ENCODE assay signal across 8 cellular contexts in genomic region chr7:21605008-21605407, GRCh38.
"Had no signal": no experiment of that assay in that cellular context is flagged by ENCODE, and none has a peak within 500 bp of the region (broad histone marks: within the 10 kb centered on the region; RNA-seq: fewer than 3 reads in every experiment).

No MANE protein-coding gene starts in this region.

- DNase-seq: GM23248, GOT3, H7, HFFc6, IMR-90 had no signal

- H3K9ac ChIP-seq: GM23248 had no signal

- H3K9me3 Mint-ChIP-seq: HFFc6 had no signal

- H3K27ac ChIP-seq: GM23248, HL-60 had no signal

- H3K4me1 ChIP-seq: HAP-1 had no signal

- ATAC-seq: HCT116 had no signal

- H3K4me3 ChIP-seq: GM23248, HAP-1 had no signal

- H2AFZ ChIP-seq: GM23248 had no signal

- H3K9me3 ChIP-seq: HAP-1 had no signal

- H3K36me3 ChIP-seq: HAP-1 had no signal

- H3K27ac Mint-ChIP-seq: HFFc6 had no signal

- H3K4me3 Mint-ChIP-seq: HFFc6 had no signal
